In the genomic region with DNA sequence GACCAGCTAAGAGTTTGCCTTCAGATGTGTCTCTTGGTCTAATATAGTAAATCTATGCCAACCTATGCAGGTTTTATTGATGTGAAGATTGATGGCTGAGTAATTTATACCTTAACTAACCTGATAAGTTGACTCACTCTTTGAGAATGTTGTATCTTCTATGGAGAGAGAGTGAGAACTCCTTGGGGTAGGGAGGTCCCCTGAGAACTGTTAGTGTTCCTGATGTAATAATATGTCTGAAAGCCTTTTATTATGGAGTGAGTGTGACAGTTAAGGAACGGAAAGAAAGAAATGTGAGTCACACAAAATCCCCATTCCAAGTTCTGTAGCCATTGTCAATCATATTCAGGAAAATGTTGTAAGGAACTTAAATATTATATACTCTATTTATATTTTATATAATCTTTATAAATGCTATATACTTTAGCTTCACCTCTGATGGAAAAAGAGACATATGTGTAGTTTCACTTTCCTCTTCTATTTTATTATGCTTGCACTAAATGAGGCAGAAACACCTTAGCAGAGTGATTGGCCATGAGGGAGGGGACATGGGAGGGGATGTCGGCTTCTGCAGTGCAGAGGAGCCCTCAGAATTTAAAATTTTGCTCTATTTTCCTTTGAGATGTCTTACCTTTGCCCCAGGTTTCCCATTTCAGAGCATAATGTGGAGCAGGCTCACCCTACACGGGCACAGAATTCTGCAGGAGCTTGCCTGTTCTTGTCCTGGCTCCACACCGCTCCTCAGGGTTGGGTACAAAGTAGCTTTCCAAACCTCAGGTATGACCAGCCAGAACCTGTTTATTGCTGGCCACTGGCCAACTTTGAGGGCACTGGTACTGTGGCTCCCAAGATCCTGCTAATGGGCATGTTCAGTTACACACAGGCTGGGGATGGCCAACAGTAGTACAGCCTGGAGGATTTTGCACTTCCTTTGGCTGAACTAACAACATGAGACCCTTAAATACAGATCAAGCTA, we compare ENCODE assay signal across 10 cellular contexts. TPM values are rescaled to one million over a fixed set of nuclear protein-coding genes. Genes with fewer than 3 reads are reported as not detected.
A peak's percentile ranks its signal among the peaks of the same experiment; 100 is the strongest.
DNase-seq lines count a peak whose midpoint lies in the region; ATAC-seq and TF ChIP-seq lines count a peak whose summit lies in the region.
"Had no signal": no experiment of that assay in that cellular context is flagged by ENCODE, and none has a peak within 500 bp of the region (broad histone marks: within the 10 kb centered on the region; RNA-seq: fewer than 3 reads in every experiment).

No MANE protein-coding gene starts in this region.

- 80 to 88% methylated on average over 4 of the region's 4 CpGs for WGBS in GM23248 (ENCODE audit: low coverage in 1 of 2, low lambda C conversion rate in 2 of 2, missing lambda C conversion rate in 2 of 2), 2 experiments

- H3K4me1 ChIP-seq in GM23248 (ENCODE audit: insufficient read depth): peaks cover 32% of the 10 kb centered on the region
- H3K4me1 ChIP-seq: uterus had no signal

- no peaks in the 10 kb centered on the region for H3K9me2 ChIP-seq in GM23248 (ENCODE audit: insufficient read depth)

- H2AFZ ChIP-seq in GM23248: no peak overlapping the region

- H3K36me3 ChIP-seq in GM23248 (ENCODE audit: low read depth): no peaks in the 10 kb centered on the region
- H3K36me3 ChIP-seq: uterus had no signal

- no peak overlapping the region for H3K27ac ChIP-seq in GM23248
- H3K27ac ChIP-seq: coronary artery, uterus had no signal

- no peak overlapping the region for H3K9ac ChIP-seq in GM23248

- H3K27me3 Mint-ChIP-seq in Calu3 (ENCODE audit: unreplicated experiment): no peaks in the 10 kb centered on the region
- H3K27me3 Mint-ChIP-seq in activated T-helper 2 cell treated with anti-CD3 and anti-CD28 coated beads, Interferon-gamma antibody, Interleukin-2, Interleukin-4, amounts not matched to agents 10 μg/mL and 5 μg/mL and 100 μg/mL, durations not matched to agents 14 hours and 24 hours and 36 hours (ENCODE audit: low read depth): no peaks in the 10 kb centered on the region
- H3K27me3 Mint-ChIP-seq in mesothelial cell of epicardium (ENCODE audit: low read depth): no peaks in the 10 kb centered on the region

- no peak overlapping the region for H3K4me3 ChIP-seq in GM23248
- H3K4me3 ChIP-seq: coronary artery, uterus had no signal

- DNase-seq in Calu3 (peak; percentile 84), M059J (ENCODE audit: low read depth) (peak; percentile 45), mesothelial cell of epicardium (ENCODE audit: low spot score in 2 of 2, unreplicated experiment in 2 of 2) (no peak), inferior parietal cortex (ENCODE audit: extremely low spot score) (no peak), GM23248 (no peak)
- no peak for DNase-seq in activated T-helper 2 cell treated with anti-CD3 and anti-CD28 coated beads, Interferon-gamma antibody, Interleukin-2, Interleukin-4, amounts not matched to agents 10 μg/mL and 5 μg/mL and 100 μg/mL, durations not matched to agents 14 hours and 24 hours and 36 hours (ENCODE audit: low spot score)
- DNase-seq: uterus had no signal

- H3K79me2 ChIP-seq in GM23248 (ENCODE audit: insufficient read depth): no peaks in the 10 kb centered on the region

- no peaks in the 10 kb centered on the region for H3K27me3 ChIP-seq in GM23248 (replicated peaks; ENCODE audit: insufficient read depth)
- H3K27me3 ChIP-seq: uterus had no signal

- no peaks in the 10 kb centered on the region for H3K9me3 ChIP-seq in GM23248 (ENCODE audit: low read depth)
- H3K9me3 ChIP-seq: uterus had no signal

- H3K4me3 Mint-ChIP-seq in Calu3 (ENCODE audit: low read depth, unreplicated experiment): peak overlapping the region; percentile 40
- no peak overlapping the region for H3K4me3 Mint-ChIP-seq in activated T-helper 2 cell treated with anti-CD3 and anti-CD28 coated beads, Interferon-gamma antibody, Interleukin-2, Interleukin-4, amounts not matched to agents 10 μg/mL and 5 μg/mL and 100 μg/mL, durations not matched to agents 14 hours and 24 hours and 36 hours (ENCODE audit: low read depth)
- H3K4me3 Mint-ChIP-seq in mesothelial cell of epicardium: no peak overlapping the region

- H3K4me1 Mint-ChIP-seq in Calu3 (ENCODE audit: low read depth, unreplicated experiment) (peaks cover 94% of the 10 kb centered on the region), mesothelial cell of epicardium (peaks cover 18% of the 10 kb centered on the region)
- H3K4me1 Mint-ChIP-seq in activated T-helper 2 cell treated with anti-CD3 and anti-CD28 coated beads, Interferon-gamma antibody, Interleukin-2, Interleukin-4, amounts not matched to agents 10 μg/mL and 5 μg/mL and 100 μg/mL, durations not matched to agents 14 hours and 24 hours and 36 hours (ENCODE audit: low read depth): peaks cover 45% of the 10 kb centered on the region

- peaks cover 26% of the 10 kb centered on the region for H3F3A ChIP-seq in GM23248 (ENCODE audit: insufficient read depth)

- CTCF ChIA-PET in Calu3 (lab: Charles Lee): interaction anchor here (0.5 to 1.6 kb wide), 6 partner anchors 15 to 89 kb away, joined by 3 to 6 read pairs (median 5); no protein-coding TSS in a partner anchor

- intact Hi-C loops in Calu3 (cut with micrococcal nuclease; ENCODE audit: unreplicated experiment): no loop called here
- intact Hi-C loops in activated T-helper 2 cell treated with anti-CD3 and anti-CD28 coated beads, Interferon-gamma antibody, Interleukin-2, Interleukin-4, amounts not matched to agents 10 μg/mL and 5 μg/mL and 100 μg/mL, durations not matched to agents 14 hours and 24 hours and 36 hours (cut with micrococcal nuclease): no loop called here

- H3K27ac Mint-ChIP-seq in Calu3 (ENCODE audit: unreplicated experiment): peak overlapping the region; percentile 63
- peak overlapping the region; percentile 34 for H3K27ac Mint-ChIP-seq in activated T-helper 2 cell treated with anti-CD3 and anti-CD28 coated beads, Interferon-gamma antibody, Interleukin-2, Interleukin-4, amounts not matched to agents 10 μg/mL and 5 μg/mL and 100 μg/mL, durations not matched to agents 14 hours and 24 hours and 36 hours
- peak overlapping the region; percentile 19 for H3K27ac Mint-ChIP-seq in mesothelial cell of epicardium

- H4K20me1 ChIP-seq in GM23248 (ENCODE audit: insufficient read depth): no peaks in the 10 kb centered on the region

- in situ Hi-C loops in GM23248 (cut with MboI): no loop called here

- H3K4me2 ChIP-seq in GM23248 (ENCODE audit: unreplicated experiment): no peak overlapping the region

- no peak for ATAC-seq in HG03135 (IDR thresholded peaks at IDR 0.05; ENCODE audit: unreplicated experiment)
- ATAC-seq in GM21381 (IDR thresholded peaks at IDR 0.05; ENCODE audit: unreplicated experiment): no peak

- H3K36me3 Mint-ChIP-seq in Calu3 (ENCODE audit: insufficient read depth, unreplicated experiment): peaks cover 14% of the 10 kb centered on the region
- peaks cover 7% of the 10 kb centered on the region for H3K36me3 Mint-ChIP-seq in activated T-helper 2 cell treated with anti-CD3 and anti-CD28 coated beads, Interferon-gamma antibody, Interleukin-2, Interleukin-4, amounts not matched to agents 10 μg/mL and 5 μg/mL and 100 μg/mL, durations not matched to agents 14 hours and 24 hours and 36 hours (ENCODE audit: low read depth)
- no peaks in the 10 kb centered on the region for H3K36me3 Mint-ChIP-seq in mesothelial cell of epicardium

- no TSS peak for BruUV-seq in Calu3 (replicated peaks; lab: Mats Ljungman, UMichigan)

- TF ChIP-seq CTCF in Calu3 (IDR thresholded peaks at IDR 0.05; ENCODE audit: unreplicated experiment) (no peak), mesothelial cell of epicardium (IDR thresholded peaks at IDR 0.05; ENCODE audit: unreplicated experiment) (no peak)

- no peaks in the 10 kb centered on the region for H3K9me3 Mint-ChIP-seq in Calu3 (ENCODE audit: low read depth, unreplicated experiment)
- H3K9me3 Mint-ChIP-seq in activated T-helper 2 cell treated with anti-CD3 and anti-CD28 coated beads, Interferon-gamma antibody, Interleukin-2, Interleukin-4, amounts not matched to agents 10 μg/mL and 5 μg/mL and 100 μg/mL, durations not matched to agents 14 hours and 24 hours and 36 hours: no peaks in the 10 kb centered on the region
- no peaks in the 10 kb centered on the region for H3K9me3 Mint-ChIP-seq in mesothelial cell of epicardium

RNA-seq across cellular contexts. Expression of a gene that starts 57.7 kb away (rescaled TPM):
- total RNA-seq in Calu3 (2022) (74.2 and 81.0 TPM in 2 replicates), mesothelial cell of epicardium (33.7 to 36.0 TPM (median 34.0 TPM) in 3 replicates)
- 58.1 and 66.9 TPM in 2 replicates for total RNA-seq in M059J (2014; rRNA removed; shearing (Covaris generic))
- 162 and 165 TPM in 2 replicates for total RNA-seq in activated T-helper 2 cell treated with anti-CD3 and anti-CD28 coated beads, Interferon-gamma antibody, Interleukin-2, Interleukin-4, amounts not matched to agents 10 μg/mL and 5 μg/mL and 100 μg/mL, durations not matched to agents 14 hours and 24 hours and 36 hours
- 88.3 and 92.5 TPM in 2 replicates for total RNA-seq in GM23248 (2014; rRNA removed; shearing (Covaris generic))
- 120 and 123 TPM in 2 replicates for polyA plus RNA-seq in GM23248 (2016; fragmentation: Nextera tagmentation; extraction: Ambion mirVana)

Comparison
In these comparisons a context has a peak if more than half of its experiments do, and no peak if none do; other contexts are left out.
1. DNase-seq: peak in Calu3 (single experiment) and M059J (single experiment); none in activated T-helper 2 cell treated with anti-CD3 and anti-CD28 coated beads, Interferon-gamma antibody, Interleukin-2, Interleukin-4, amounts not matched to agents 10 μg/mL and 5 μg/mL and 100 μg/mL, durations not matched to agents 14 hours and 24 hours and 36 hours (single experiment), mesothelial cell of epicardium (0 of 2), inferior parietal cortex (single experiment) and GM23248 (single experiment).
2. Peak in every context shown above with its lines, with median percentiles within 50 percentile points of each other: H3K27ac Mint-ChIP-seq.